1 cellular context compared by ENCODE assay signal in genomic region chr1:212628813-212629415, GRCh38.
A peak's percentile ranks its signal among the peaks of the same experiment; 100 is the strongest.
TF ChIP-seq lines count a peak whose summit lies in the region.

No MANE protein-coding gene starts in this region.

TF ChIP-seq in HepG2, 621 proteins besides CTCF, POLR2A, EP300 and RAD21 (continued from another document and continues in another):
- no peak for TF ChIP-seq FIP1L1 (IDR thresholded peaks at IDR 0.05; ENCODE audit: borderline replicate concordance, insufficient read depth, low read depth, low read length)
- no peak for TF ChIP-seq ZNF441 (CRISPR knock-in tag; IDR thresholded peaks at IDR 0.05; ENCODE audit: borderline replicate concordance)
- TF ChIP-seq PBX2 (CRISPR knock-in tag; IDR thresholded peaks at IDR 0.05), result no peak
- no peak for TF ChIP-seq ZNF788 (CRISPR knock-in tag; IDR thresholded peaks at IDR 0.05; ENCODE audit: borderline replicate concordance)
- TF ChIP-seq ZNF530 (CRISPR knock-in tag; IDR thresholded peaks at IDR 0.05; ENCODE audit: low read depth), result no peak
- TF ChIP-seq HNRNPUL1 (IDR thresholded peaks at IDR 0.05; ENCODE audit: low read depth, low read length), result no peak
- peak; percentile 13; the same call in 1 of the 2 replicates for TF ChIP-seq CEBPB (IDR thresholded peaks at IDR 0.05; ENCODE audit: borderline replicate concordance, low read depth, low read length)
- TF ChIP-seq HNF4A (CRISPR knock-in tag; IDR thresholded peaks at IDR 0.05), result 0 out of 2 replicates have a peak, but pooled peaks have one; percentile 10
- TF ChIP-seq EHMT2 (IDR thresholded peaks at IDR 0.05; ENCODE audit: borderline replicate concordance, low read depth, low read length), result no peak
- TF ChIP-seq CREM (IDR thresholded peaks at IDR 0.05), result 0 out of 2 replicates have a peak, but pooled peaks have one; percentile 20
- TF ChIP-seq CREM (CRISPR knock-in tag; IDR thresholded peaks at IDR 0.05), result no peak
- no peak for TF ChIP-seq KMT2B (CRISPR knock-in tag; IDR thresholded peaks at IDR 0.05)
- TF ChIP-seq SP5 (CRISPR knock-in tag; IDR thresholded peaks at IDR 0.05; ENCODE audit: borderline replicate concordance, low read depth), result no peak
- TF ChIP-seq ZNF17 (CRISPR knock-in tag; IDR thresholded peaks at IDR 0.05), result no peak
- no peak for TF ChIP-seq HDAC1 (CRISPR knock-in tag; IDR thresholded peaks at IDR 0.05)
- no peak for TF ChIP-seq ZNF430 (CRISPR knock-in tag; IDR thresholded peaks at IDR 0.05)
- TF ChIP-seq SP4 (CRISPR knock-in tag; IDR thresholded peaks at IDR 0.05), result no peak
- no peak for TF ChIP-seq FOXA1 (IDR thresholded peaks at IDR 0.05)
- peak; percentile 40; the same call in 1 of the 2 replicates for TF ChIP-seq FOXA1 (CRISPR knock-in tag; IDR thresholded peaks at IDR 0.05)
- TF ChIP-seq, protein P1, sequence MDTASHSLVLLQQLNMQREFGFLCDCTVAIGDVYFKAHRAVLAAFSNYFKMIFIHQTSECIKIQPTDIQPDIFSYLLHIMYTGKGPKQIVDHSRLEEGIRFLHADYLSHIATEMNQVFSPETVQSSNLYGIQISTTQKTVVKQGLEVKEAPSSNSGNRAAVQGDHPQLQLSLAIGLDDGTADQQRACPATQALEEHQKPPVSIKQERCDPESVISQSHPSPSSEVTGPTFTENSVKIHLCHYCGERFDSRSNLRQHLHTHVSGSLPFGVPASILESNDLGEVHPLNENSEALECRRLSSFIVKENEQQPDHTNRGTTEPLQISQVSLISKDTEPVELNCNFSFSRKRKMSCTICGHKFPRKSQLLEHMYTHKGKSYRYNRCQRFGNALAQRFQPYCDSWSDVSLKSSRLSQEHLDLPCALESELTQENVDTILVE (CRISPR knock-in tag; IDR thresholded peaks at IDR 0.05), result no peak
- TF ChIP-seq DRAP1 (CRISPR knock-in tag; IDR thresholded peaks at IDR 0.05), result no peak
- no peak for TF ChIP-seq TCF12 (IDR thresholded peaks at IDR 0.05)
- TF ChIP-seq TCF12 (CRISPR knock-in tag; IDR thresholded peaks at IDR 0.05), result no peak
- no peak for TF ChIP-seq ZMYM4 (CRISPR knock-in tag; IDR thresholded peaks at IDR 0.05)
- TF ChIP-seq KDM1A (CRISPR knock-in tag; IDR thresholded peaks at IDR 0.05), result 0 out of 2 replicates have a peak, but pooled peaks have one; percentile 37
- TF ChIP-seq ZNF775 (CRISPR knock-in tag; IDR thresholded peaks at IDR 0.05; ENCODE audit: borderline replicate concordance), result no peak
- no peak for TF ChIP-seq GTF2F1 (IDR thresholded peaks at IDR 0.05; ENCODE audit: low read length)
- 0 out of 2 replicates have a peak, but pooled peaks have one; percentile 8 for TF ChIP-seq TBX3 (IDR thresholded peaks at IDR 0.05; ENCODE audit: borderline replicate concordance)
- TF ChIP-seq SRY (CRISPR knock-in tag; IDR thresholded peaks at IDR 0.05), result no peak
- no peak for TF ChIP-seq FOXP1 (IDR thresholded peaks at IDR 0.05)
- peak; percentile 14; the same call in 1 of the 2 replicates for TF ChIP-seq FOXP1 (CRISPR knock-in tag; IDR thresholded peaks at IDR 0.05)
- no peak for TF ChIP-seq ETV5 (CRISPR knock-in tag; IDR thresholded peaks at IDR 0.05; ENCODE audit: borderline replicate concordance)
- TF ChIP-seq ZNF83 (CRISPR knock-in tag; IDR thresholded peaks at IDR 0.05; ENCODE audit: borderline replicate concordance), result no peak
- TF ChIP-seq MXI1 (IDR thresholded peaks at IDR 0.05; ENCODE audit: borderline replicate concordance, low read depth, low read length), result no peak
- no peak for TF ChIP-seq ZBTB10 (CRISPR knock-in tag; IDR thresholded peaks at IDR 0.05; ENCODE audit: borderline replicate concordance)
- no peak for TF ChIP-seq KDM4B (CRISPR knock-in tag; IDR thresholded peaks at IDR 0.05)
- TF ChIP-seq ZNF800 (CRISPR knock-in tag; IDR thresholded peaks at IDR 0.05), result no peak
- no peak for TF ChIP-seq ZNF317 (CRISPR knock-in tag; IDR thresholded peaks at IDR 0.05)
- TF ChIP-seq ISL2 (CRISPR knock-in tag; IDR thresholded peaks at IDR 0.05), result peak; percentile 59; the same call in 1 of the 2 replicates
- no peak for TF ChIP-seq PHF5A (CRISPR knock-in tag; IDR thresholded peaks at IDR 0.05; ENCODE audit: low read depth, unreplicated experiment)
- no peak for TF ChIP-seq ZNF75D (CRISPR knock-in tag; IDR thresholded peaks at IDR 0.05; ENCODE audit: borderline replicate concordance)
- no peak for TF ChIP-seq MYC (CRISPR knock-in tag; IDR thresholded peaks at IDR 0.05; ENCODE audit: borderline replicate concordance)
- TF ChIP-seq XRCC5 (optimal IDR thresholded peaks at IDR 0.05; ENCODE audit: low read length), result no peak
- no peak for TF ChIP-seq DDIT3 (CRISPR knock-in tag; IDR thresholded peaks at IDR 0.05)
- TF ChIP-seq SRF (IDR thresholded peaks at IDR 0.05; ENCODE audit: low read depth, low read length), result no peak
- TF ChIP-seq ARID3A (IDR thresholded peaks at IDR 0.05; ENCODE audit: low read depth, low read length), result peak; percentile 52; the same call in 1 of the 2 replicates
- peak; percentile 86 for TF ChIP-seq ZNF629 (CRISPR knock-in tag; conservative IDR thresholded peaks at IDR 0.05)
- TF ChIP-seq BCL6 (CRISPR knock-in tag; IDR thresholded peaks at IDR 0.05), result peak; percentile 74
- TF ChIP-seq, protein P2, sequence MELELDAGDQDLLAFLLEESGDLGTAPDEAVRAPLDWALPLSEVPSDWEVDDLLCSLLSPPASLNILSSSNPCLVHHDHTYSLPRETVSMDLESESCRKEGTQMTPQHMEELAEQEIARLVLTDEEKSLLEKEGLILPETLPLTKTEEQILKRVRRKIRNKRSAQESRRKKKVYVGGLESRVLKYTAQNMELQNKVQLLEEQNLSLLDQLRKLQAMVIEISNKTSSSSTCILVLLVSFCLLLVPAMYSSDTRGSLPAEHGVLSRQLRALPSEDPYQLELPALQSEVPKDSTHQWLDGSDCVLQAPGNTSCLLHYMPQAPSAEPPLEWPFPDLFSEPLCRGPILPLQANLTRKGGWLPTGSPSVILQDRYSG (CRISPR knock-in tag; IDR thresholded peaks at IDR 0.05), result no peak
- no peak for TF ChIP-seq IRX3 (CRISPR knock-in tag; IDR thresholded peaks at IDR 0.05; ENCODE audit: borderline replicate concordance, low read depth)
- no peak for TF ChIP-seq NKX3-1 (CRISPR knock-in tag; IDR thresholded peaks at IDR 0.05)
- TF ChIP-seq, protein P3, sequence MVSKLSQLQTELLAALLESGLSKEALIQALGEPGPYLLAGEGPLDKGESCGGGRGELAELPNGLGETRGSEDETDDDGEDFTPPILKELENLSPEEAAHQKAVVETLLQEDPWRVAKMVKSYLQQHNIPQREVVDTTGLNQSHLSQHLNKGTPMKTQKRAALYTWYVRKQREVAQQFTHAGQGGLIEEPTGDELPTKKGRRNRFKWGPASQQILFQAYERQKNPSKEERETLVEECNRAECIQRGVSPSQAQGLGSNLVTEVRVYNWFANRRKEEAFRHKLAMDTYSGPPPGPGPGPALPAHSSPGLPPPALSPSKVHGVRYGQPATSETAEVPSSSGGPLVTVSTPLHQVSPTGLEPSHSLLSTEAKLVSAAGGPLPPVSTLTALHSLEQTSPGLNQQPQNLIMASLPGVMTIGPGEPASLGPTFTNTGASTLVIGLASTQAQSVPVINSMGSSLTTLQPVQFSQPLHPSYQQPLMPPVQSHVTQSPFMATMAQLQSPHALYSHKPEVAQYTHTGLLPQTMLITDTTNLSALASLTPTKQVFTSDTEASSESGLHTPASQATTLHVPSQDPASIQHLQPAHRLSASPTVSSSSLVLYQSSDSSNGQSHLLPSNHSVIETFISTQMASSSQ (IDR thresholded peaks at IDR 0.05; ENCODE audit: low read depth), result peak; percentile 47; the same call in 1 of the 2 replicates
- TF ChIP-seq, protein P3 (CRISPR knock-in tag; IDR thresholded peaks at IDR 0.05; ENCODE audit: borderline replicate concordance), result no peak
- TF ChIP-seq TBL1XR1 (IDR thresholded peaks at IDR 0.05; ENCODE audit: borderline replicate concordance, low read length, partially characterized antibody), result no peak
- no peak for TF ChIP-seq MXD4 (CRISPR knock-in tag; IDR thresholded peaks at IDR 0.05)
